Comparison of ENCODE assay signal across 8 cellular contexts in genomic region chr2:201882353-201883095, GRCh38.
A peak's percentile ranks its signal among the peaks of the same experiment; 100 is the strongest.
DNase-seq lines count a peak whose midpoint lies in the region; ATAC-seq and TF ChIP-seq lines count a peak whose summit lies in the region.

No MANE protein-coding gene starts in this region.

- no peak for TF ChIP-seq CTCF in CD8-positive, alpha-beta T cell (IDR thresholded peaks at IDR 0.05)
- TF ChIP-seq CTCF in fibroblast of mammary gland (conservative IDR thresholded peaks at IDR 0.05; ENCODE audit: control insufficient read depth, insufficient read depth, low read depth, low read length), result no peak
- no peak for TF ChIP-seq CTCF in GM13977 (IDR thresholded peaks at IDR 0.05; ENCODE audit: extremely low read depth, insufficient read depth, missing control alignments)

- no peaks in the 10 kb centered on the region for H3K9me3 Mint-ChIP-seq in CD8-positive, alpha-beta T cell

- TF ChIP-seq POLR2A in GM18505 (IDR thresholded peaks at IDR 0.05; ENCODE audit: borderline replicate concordance, extremely low read depth, insufficient read depth, insufficient read length), result no peak

- DNase-seq in CD8-positive, alpha-beta T cell, result no peak
- peak; percentile 28 for DNase-seq in NOMO-1 treated with DMSO at 0.1 percent for 48 hours (lab: John Stamatoyannopoulos, UW; ENCODE audit: unreplicated experiment)
- DNase-seq in fibroblast of mammary gland (ENCODE audit: low read depth), result peak; percentile 36
- DNase-seq in GM13977 (ENCODE audit: low spot score), result no peak
- no peak for DNase-seq in NCI-H524 treated with DMSO at 0.1 percent for 48 hours (lab: John Stamatoyannopoulos, UW)
- DNase-seq in DMS53 treated with DMSO at 0.1 percent for 48 hours (lab: John Stamatoyannopoulos, UW; ENCODE audit: unreplicated experiment), result no peak

- H3K9me3 ChIP-seq in CD8-positive, alpha-beta T cell (ENCODE audit: low read length), result no peaks in the 10 kb centered on the region

- H3K36me3 ChIP-seq in CD8-positive, alpha-beta T cell (ENCODE audit: insufficient read depth, low read length), result no peaks in the 10 kb centered on the region

- H3K27ac Mint-ChIP-seq in CD8-positive, alpha-beta T cell, result no peak overlapping the region

- H3K4me1 ChIP-seq in CD8-positive, alpha-beta T cell (ENCODE audit: insufficient read depth, low read length), result peaks cover 10% of the 10 kb centered on the region

- CTCF ChIA-PET in CD8-positive, alpha-beta T cell (lab: Charles Lee), result no interaction called here

- intact Hi-C loops in CD8-positive, alpha-beta T cell (cut with DNase I, micrococcal nuclease), result no loop called here

- H3K4me1 Mint-ChIP-seq in CD8-positive, alpha-beta T cell (ENCODE audit: low read depth), result peaks cover 15% of the 10 kb centered on the region

- no peak for ATAC-seq in CD8-positive, alpha-beta T cell
- ATAC-seq in GM21381 (IDR thresholded peaks at IDR 0.05; ENCODE audit: unreplicated experiment), result peak; percentile 52
- ATAC-seq in GM18505 (IDR thresholded peaks at IDR 0.05; ENCODE audit: unreplicated experiment), result no peak

- peaks cover 56% of the 10 kb centered on the region for H3K27me3 Mint-ChIP-seq in CD8-positive, alpha-beta T cell (ENCODE audit: low read depth)

- in situ Hi-C loops in GM13977 (cut with MboI; ENCODE audit: low pct_unique_long_range_greater_than_20kb, low sequenced_read_pairs, unreplicated experiment), result no loop called here

- no peaks in the 10 kb centered on the region for H3K36me3 Mint-ChIP-seq in CD8-positive, alpha-beta T cell

- H3K4me3 Mint-ChIP-seq in CD8-positive, alpha-beta T cell, result peak overlapping the region; percentile 47

- no peaks in the 10 kb centered on the region for H3K27me3 ChIP-seq in CD8-positive, alpha-beta T cell (ENCODE audit: insufficient read depth, low read length)

- H3K27ac ChIP-seq in CD8-positive, alpha-beta T cell (ENCODE audit: low read depth, low read length), result no peak overlapping the region

- POLR2A ChIA-PET in CD8-positive, alpha-beta T cell (lab: Charles Lee), result no interaction called here

- H3K4me3 ChIP-seq in CD8-positive, alpha-beta T cell (ENCODE audit: low read depth, low read length), result no peak overlapping the region
- H3K4me3 ChIP-seq in fibroblast of mammary gland (ENCODE audit: control insufficient read depth, low read depth, low read length), result no peak overlapping the region

Comparison
In these comparisons a context has a peak if more than half of its experiments do, and no peak if none do; other contexts are left out.
1. DNase-seq: peak in NOMO-1 treated with DMSO at 0.1 percent for 48 hours (single experiment) and fibroblast of mammary gland (single experiment); none in CD8-positive, alpha-beta T cell (0 of 7), GM13977 (single experiment), NCI-H524 treated with DMSO at 0.1 percent for 48 hours (single experiment) and DMS53 treated with DMSO at 0.1 percent for 48 hours (single experiment).